13 cellular contexts compared by ENCODE assay signal in genomic region chr18:61896767-61897166, GRCh38. TPM values are rescaled to one million over a fixed set of nuclear protein-coding genes. Genes with fewer than 3 reads are reported as not detected.
DNase-seq lines count a peak whose midpoint lies in the region; ATAC-seq and TF ChIP-seq lines count a peak whose summit lies in the region.
"Had no signal": no experiment of that assay in that cellular context is flagged by ENCODE, and none has a peak within 500 bp of the region (broad histone marks: within the 10 kb centered on the region; RNA-seq: fewer than 3 reads in every experiment).

No MANE protein-coding gene starts in this region.

- 62 to 72% methylated on average over 4 to 5 of the region's 5 CpGs for WGBS in endodermal cell (ENCODE audit: insufficient coverage in 1 of 2, insufficient read length in 1 of 2), 2 experiments
- 16 to 21% methylated on average over 5 of the region's 5 CpGs for WGBS in lower leg skin, 2 donors

- H3K27me3 ChIP-seq in right atrium auricular region (no peaks in the 10 kb centered on the region), endodermal cell (ENCODE audit: control insufficient read depth, insufficient read depth, low read length, poor library complexity, severe bottlenecking) (no peaks in the 10 kb centered on the region), uterus (no peaks in the 10 kb centered on the region)

- H3K4me3 Mint-ChIP-seq in endodermal cell: no peak overlapping the region

- peaks cover 28% of the 10 kb centered on the region for H3K27me3 Mint-ChIP-seq in endodermal cell (ENCODE audit: insufficient read depth)

- H3K36me3 Mint-ChIP-seq in endodermal cell (ENCODE audit: low read depth): peaks cover 6% of the 10 kb centered on the region

- H3K4me3 ChIP-seq in right atrium auricular region (no peak overlapping the region), endodermal cell (ENCODE audit: low read length) (no peak overlapping the region), lower leg skin (ENCODE audit: low read depth, poor library complexity, severe bottlenecking) (no peak overlapping the region), uterus (no peak overlapping the region)
- H3K4me3 ChIP-seq: lung, upper lobe of left lung had no signal

- H3K4me1 ChIP-seq in right atrium auricular region (peaks cover 0 to 19% of the 10 kb centered on the region in 2 donors), endodermal cell (ENCODE audit: control insufficient read depth, insufficient read depth, low read length) (peaks cover 7% of the 10 kb centered on the region), uterus (peaks cover 3 to 5% of the 10 kb centered on the region in 2 donors)

- TF ChIP-seq POLR2A in lower leg skin (IDR thresholded peaks at IDR 0.05): no peak
- TF ChIP-seq POLR2A in uterus (IDR thresholded peaks at IDR 0.05): peak in 1 of 2 donors; percentile 32

- intact Hi-C loops in Right ventricle myocardium superior (cut with DNase I) (loop anchor here (10.0 kb wide), 2 partner anchors 152 to 312 kb away; no protein-coding TSS in a partner anchor), lower leg skin (cut with DNase I; ENCODE audit: low total_unique reads) (no loop called here), uterus (cut with DNase I; ENCODE audit: low total_unique reads) (loop anchor here (10.0 kb wide), 2 partner anchors 138 to 262 kb away; no protein-coding TSS in a partner anchor), sciatic nerve (cut with DNase I) (no loop called here)

- peak overlapping the region; percentile 20 for H3K27ac Mint-ChIP-seq in endodermal cell

- H3K9ac ChIP-seq in endodermal cell (ENCODE audit: extremely low read depth, low read length, poor library complexity, severe bottlenecking): no peak overlapping the region

- peak; percentile 39 for ATAC-seq in Right ventricle myocardium superior (ENCODE audit: poor library complexity)
- ATAC-seq in sciatic nerve: no peak

- DNase-seq in Right ventricle myocardium superior (peak; percentile 55), right atrium auricular region (ENCODE audit: low spot score) (no peak), endodermal cell (peak; percentile 52), lower leg skin (ENCODE audit: low spot score in 2 of 2) (peak; percentile 72 to 87), uterus (peak; percentile 82 to 92), sciatic nerve (ENCODE audit: low spot score) (no peak), OCI-M1 (lab: John Stamatoyannopoulos, UW) (no peak)
- no peak for DNase-seq in stimulated activated naive CD4-positive, alpha-beta T cell (lab: John Stamatoyannopoulos, UW)
- DNase-seq: ACHN, NCI-H187 treated with DMSO at 0.1 percent for 48 hours, SIG-M5, upper lobe of left lung had no signal

- H3K9me3 Mint-ChIP-seq in endodermal cell: peaks cover 4% of the 10 kb centered on the region

- H3K27ac ChIP-seq in right atrium auricular region (no peak overlapping the region), endodermal cell (ENCODE audit: low read depth, low read length) (no peak overlapping the region), uterus (peak overlapping the region; percentile 86 to 96)
- H3K27ac ChIP-seq: upper lobe of left lung had no signal

- no peaks in the 10 kb centered on the region for H3K36me3 ChIP-seq in right atrium auricular region
- H3K36me3 ChIP-seq in endodermal cell (ENCODE audit: control insufficient read depth, insufficient read depth, low read length): peaks cover 9% of the 10 kb centered on the region
- no peaks in the 10 kb centered on the region for H3K36me3 ChIP-seq in uterus
- H3K36me3 ChIP-seq: upper lobe of left lung had no signal

- peaks cover 31% of the 10 kb centered on the region for H3K4me1 Mint-ChIP-seq in endodermal cell

- no peak for TF ChIP-seq CTCF in right atrium auricular region (IDR thresholded peaks at IDR 0.05)
- TF ChIP-seq CTCF in endodermal cell (conservative IDR thresholded peaks at IDR 0.05): no peak
- no peak for TF ChIP-seq CTCF in lower leg skin (IDR thresholded peaks at IDR 0.05)
- TF ChIP-seq CTCF in uterus (IDR thresholded peaks at IDR 0.05): no peak

- H3K9me3 ChIP-seq in right atrium auricular region (no peaks in the 10 kb centered on the region), endodermal cell (ENCODE audit: control insufficient read depth, low read length) (no peaks in the 10 kb centered on the region), uterus (no peaks in the 10 kb centered on the region)
- H3K9me3 ChIP-seq: upper lobe of left lung had no signal

RNA-seq across cellular contexts. Expression of gene RNF152, which starts 4.0 kb away (rescaled TPM):
- total RNA-seq in Right ventricle myocardium superior: 11.4 TPM
- total RNA-seq in right atrium auricular region: 10 to 100 TPM in 1 of 2 donors, 1 to 10 TPM in 1; 7.7 to 11.3 TPM
- total RNA-seq in endodermal cell: 100 to 1,000 TPM in 1 of 2 donors, 10 to 100 TPM in 1; 90.8 to 119 TPM
- polyA plus RNA-seq in endodermal cell (2013, experiment 1 of 2): 15.9 TPM
- 23.3 TPM for polyA plus RNA-seq in endodermal cell (2013, experiment 2 of 2)
- 100 to 1,000 TPM in 1 of 4 donors, 10 to 100 TPM in 3; 37.1 to 112 (median 82.5) TPM for total RNA-seq in lower leg skin
- 10 to 100 TPM; 20.0 to 86.1 (median 33.0) TPM for total RNA-seq in uterus
- 13.3 TPM for total RNA-seq in sciatic nerve

Comparison
In these comparisons a context has a peak if more than half of its experiments do, and no peak if none do; other contexts are left out.
1. DNase-seq: peak in Right ventricle myocardium superior (single experiment), endodermal cell (single experiment), lower leg skin (2 of 2) and uterus (2 of 2); none in right atrium auricular region (single experiment), stimulated activated naive CD4-positive, alpha-beta T cell (0 of 6), sciatic nerve (single experiment) and OCI-M1 (single experiment).
2. H3K27ac ChIP-seq: peak in uterus (2 of 2); none in right atrium auricular region (0 of 2) and endodermal cell (single experiment).
3. intact Hi-C loops: an anchor here in Right ventricle myocardium superior (10.0 kb wide) and uterus (10.0 kb wide); none called in lower leg skin and sciatic nerve.